In the genomic region with DNA sequence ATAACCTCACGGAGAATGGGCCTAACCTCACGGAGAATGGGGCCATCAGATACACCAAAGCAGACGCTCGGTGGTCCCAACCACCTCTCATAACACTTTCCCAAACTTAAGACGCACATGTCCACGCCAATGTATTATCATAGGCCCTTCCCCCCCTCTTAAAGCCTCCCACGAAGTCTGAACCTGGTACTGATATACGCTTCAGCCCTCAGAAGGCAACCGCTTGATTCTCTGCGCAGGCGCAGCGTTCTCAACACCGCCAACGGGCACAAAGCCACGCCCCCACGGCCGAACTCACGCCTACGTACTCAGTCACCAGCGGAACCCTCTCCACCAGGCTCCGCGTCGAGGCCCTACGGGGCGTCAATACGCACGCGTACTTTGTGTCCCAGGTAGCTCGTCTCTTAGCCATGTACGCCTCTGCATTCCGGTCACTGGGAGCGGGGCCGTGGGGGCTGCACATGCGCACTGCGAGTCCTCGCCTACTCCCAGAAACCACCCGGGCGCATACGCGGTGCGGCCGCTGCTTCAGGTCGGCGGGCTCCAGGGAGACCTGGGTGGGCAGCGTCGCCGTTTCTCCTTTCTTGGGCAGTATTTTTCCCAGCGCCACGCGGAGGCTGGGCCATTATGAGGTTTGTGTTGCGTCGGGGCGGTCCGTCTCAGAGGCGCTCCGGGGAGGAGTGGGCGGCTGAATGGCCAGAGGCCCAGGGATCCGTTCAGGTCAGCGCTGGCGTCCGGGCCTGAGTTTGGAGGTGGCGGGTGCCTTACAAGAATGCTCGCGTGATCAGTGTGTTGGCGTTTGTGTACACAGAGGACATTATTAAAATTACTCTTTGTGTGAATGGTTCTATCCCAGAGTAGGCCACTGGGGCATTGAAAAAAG, we compare ENCODE assay signal across 8 cellular contexts. TPM values are rescaled to one million over a fixed set of nuclear protein-coding genes. Genes with fewer than 3 reads are reported as not detected.
DNase-seq lines count a peak whose midpoint lies in the region; ATAC-seq and TF ChIP-seq lines count a peak whose summit lies in the region.

No MANE protein-coding gene starts in this region.

- H3K4me1 Mint-ChIP-seq in T-helper 2 cell treated with Interferon-gamma antibody and Interleukin-4, amounts not matched to agents 5 μg/mL and 100 μg/mL, for 36 hours (ENCODE audit: low read depth), result peaks cover 6% of the 10 kb centered on the region

- TF ChIP-seq CTCF in ascending aorta (IDR thresholded peaks at IDR 0.05) (no peak), tibial nerve (IDR thresholded peaks at IDR 0.05) (peak in 2 of 5 experiments; percentile 6 to 19)

- no peaks in the 10 kb centered on the region for H3K27me3 ChIP-seq in MG63
- no peaks in the 10 kb centered on the region for H3K27me3 ChIP-seq in ascending aorta
- H3K27me3 ChIP-seq in right cardiac atrium (ENCODE audit: control insufficient read depth, insufficient read depth), result no peaks in the 10 kb centered on the region
- no peaks in the 10 kb centered on the region for H3K27me3 ChIP-seq in tibial nerve

- H3K36me3 Mint-ChIP-seq in T-helper 2 cell treated with Interferon-gamma antibody and Interleukin-4, amounts not matched to agents 5 μg/mL and 100 μg/mL, for 36 hours (ENCODE audit: low read depth), result peaks cover 17% of the 10 kb centered on the region

- peak overlapping the region; percentile 74 to 86 for H3K27ac ChIP-seq in ascending aorta
- H3K27ac ChIP-seq in right cardiac atrium (ENCODE audit: low read length), result peak overlapping the region; percentile 86
- peak overlapping the region; percentile 69 to 93 (median 79) for H3K27ac ChIP-seq in tibial nerve

- H3K9me3 Mint-ChIP-seq in T-helper 2 cell treated with Interferon-gamma antibody and Interleukin-4, amounts not matched to agents 5 μg/mL and 100 μg/mL, for 36 hours, result peaks cover 72% of the 10 kb centered on the region

- H3K4me3 ChIP-seq in MG63 (peak overlapping the region; percentile 56), ascending aorta (peak overlapping the region; percentile 57 to 74), right cardiac atrium (ENCODE audit: low read length) (peak overlapping the region; percentile 65), tibial nerve (peak overlapping the region; percentile 41 to 70 (median 61))

- H3K36me3 ChIP-seq in MG63 (peaks cover 16% of the 10 kb centered on the region), ascending aorta (peaks cover 22 to 32% of the 10 kb centered on the region in 2 donors), tibial nerve (peaks cover 0 to 58% (median 0%) of the 10 kb centered on the region in 3 donors)

- WGBS in right cardiac atrium, result 5% methylated on average over 65 of the region's 65 CpGs
- WGBS in tibial nerve, 2 donors, result 4 to 6% methylated on average over 39 to 63 of the region's 65 CpGs

- TF ChIP-seq EP300 in tibial nerve (IDR thresholded peaks at IDR 0.05), result peak in 1 of 2 donors; percentile 78

- DNase-seq in NCI-H1417 (lab: John Stamatoyannopoulos, UW), result peak; percentile 88 to 94 (median 94)
- DNase-seq in NCI-H1417 treated with DMSO at 0.1 percent for 48 hours (lab: John Stamatoyannopoulos, UW), result no peak
- peak; percentile 79 for DNase-seq in MG63
- peak; percentile 72 for DNase-seq in T-helper 2 cell treated with Interferon-gamma antibody and Interleukin-4, amounts not matched to agents 5 μg/mL and 100 μg/mL, for 36 hours (ENCODE audit: low spot score)
- peak; percentile 60 to 92 for DNase-seq in ascending aorta (ENCODE audit: low spot score in 2 of 2)
- DNase-seq in right cardiac atrium, result peak; percentile 97 to 99 (median 97)
- DNase-seq in posterior vena cava (ENCODE audit: low spot score), result peak; percentile 98
- DNase-seq in tibial nerve (ENCODE audit: low spot score in 2 of 2), result peak; percentile 72 to 76

- no peaks in the 10 kb centered on the region for H3K27me3 Mint-ChIP-seq in T-helper 2 cell treated with Interferon-gamma antibody and Interleukin-4, amounts not matched to agents 5 μg/mL and 100 μg/mL, for 36 hours (ENCODE audit: low read depth)

- peaks cover 4% of the 10 kb centered on the region for H3K9me3 ChIP-seq in MG63
- peaks cover 8 to 57% of the 10 kb centered on the region in 2 donors for H3K9me3 ChIP-seq in ascending aorta
- no peaks in the 10 kb centered on the region for H3K9me3 ChIP-seq in right cardiac atrium (ENCODE audit: control insufficient read depth, low read length)
- H3K9me3 ChIP-seq in tibial nerve, result peaks cover 0 to 56% (median 8%) of the 10 kb centered on the region in 4 donors

- TF ChIP-seq POLR2A in tibial nerve (IDR thresholded peaks at IDR 0.05), result no peak

- H3K27ac Mint-ChIP-seq in T-helper 2 cell treated with Interferon-gamma antibody and Interleukin-4, amounts not matched to agents 5 μg/mL and 100 μg/mL, for 36 hours, result peak overlapping the region; percentile 65

- peak; percentile 99 to 100 for ATAC-seq in right cardiac atrium

- peak overlapping the region; percentile 84 for H3K4me3 Mint-ChIP-seq in T-helper 2 cell treated with Interferon-gamma antibody and Interleukin-4, amounts not matched to agents 5 μg/mL and 100 μg/mL, for 36 hours

- H3K4me1 ChIP-seq in ascending aorta, result peaks cover 0 to 5% of the 10 kb centered on the region in 2 donors
- peaks cover 4% of the 10 kb centered on the region for H3K4me1 ChIP-seq in right cardiac atrium (ENCODE audit: control insufficient read depth, insufficient read depth, low read length)
- peaks cover 0 to 16% (median 8%) of the 10 kb centered on the region in 4 donors for H3K4me1 ChIP-seq in tibial nerve

- intact Hi-C loops in ascending aorta (cut with DNase I), result loop anchor here (2.0 kb wide), 2 partner anchors 53 to 1635 kb away; a partner anchor contains a TSS
- intact Hi-C loops in right cardiac atrium (cut with DNase I), result no loop called here
- intact Hi-C loops in posterior vena cava (cut with DNase I), result no loop called here

RNA-seq across cellular contexts. Expression of a gene that starts 25.3 kb away (rescaled TPM):
- not detected in 2 replicates for total RNA-seq in MG63 (2014; rRNA removed; shearing (Covaris generic); ENCODE audit: low replicate concordance)
- total RNA-seq in ascending aorta (0.43 TPM), right cardiac atrium (1 to 10 TPM; 3.6 to 5.8 (median 4.8) TPM), posterior vena cava (1 to 10 TPM; 3.0 to 3.7 TPM), tibial nerve (1 to 10 TPM; 3.1 to 5.2 (median 4.7) TPM)
- polyA plus RNA-seq in right cardiac atrium, result 6.3 TPM

RNA-seq across cellular contexts. Expression of a gene that starts 36.1 kb away (rescaled TPM):
- total RNA-seq in MG63 (2014; rRNA removed; shearing (Covaris generic); ENCODE audit: low replicate concordance), result 4.7 and 9.6 TPM in 2 replicates
- total RNA-seq in ascending aorta, result 0.21 TPM
- 1 to 10 TPM; 5.6 to 8.6 (median 7.0) TPM for total RNA-seq in right cardiac atrium
- 3.1 TPM for polyA plus RNA-seq in right cardiac atrium
- 10 to 100 TPM in 1 of 2 donors, 1 to 10 TPM in 1; 9.6 to 10.8 TPM for total RNA-seq in posterior vena cava
- total RNA-seq in tibial nerve, result 10 to 100 TPM in 2 of 4 donors, 1 to 10 TPM in 2; 4.5 to 14.9 (median 11.0) TPM

RNA-seq across cellular contexts. Expression of a gene that starts 53.4 kb away (rescaled TPM):
- 1.7 and 5.7 TPM in 2 replicates for total RNA-seq in MG63 (2014; rRNA removed; shearing (Covaris generic); ENCODE audit: low replicate concordance)
- total RNA-seq in ascending aorta, result 13.3 TPM
- 10 to 100 TPM; 18.2 to 25.8 (median 21.7) TPM for total RNA-seq in right cardiac atrium
- 16.5 TPM for polyA plus RNA-seq in right cardiac atrium
- 1 to 10 TPM; 8.5 to 10.0 TPM for total RNA-seq in posterior vena cava
- 10 to 100 TPM in 2 of 4 donors, 1 to 10 TPM in 2; 5.1 to 21.3 (median 10.1) TPM for total RNA-seq in tibial nerve
